ENCODE assay signal across 17 cellular contexts in genomic region chr4:24890561-24890960, GRCh38.
"Had no signal": no experiment of that assay in that cellular context is flagged by ENCODE, and none has a peak within 500 bp of the region (broad histone marks: within the 10 kb centered on the region; RNA-seq: fewer than 3 reads in every experiment).

No MANE protein-coding gene starts in this region.

- DNase-seq: dorsolateral prefrontal cortex; effector CD8-positive, alpha-beta T cell; foreskin melanocyte; head of caudate nucleus; kidney; left cardiac atrium; left ventricle myocardium inferior; lower lobe of right lung; natural killer cell; posterior cingulate gyrus; stimulated activated CD4-positive, alpha-beta T cell treated with anti-CD3 and anti-CD28 coated beads, Interleukin-2, amount 100 ng/mL, for 24 hours; stimulated activated naive CD4-positive, alpha-beta T cell; stomach; substantia nigra; tibial artery; upper lobe of right lung had no signal

- ATAC-seq: left cardiac atrium, lower lobe of right lung, natural killer cell, sciatic nerve, upper lobe of right lung had no signal
